In genomic region chr6:66396145-66396544, GRCh38 we compare ENCODE assay signal across 1 cellular context.
TF ChIP-seq lines count a peak whose summit lies in the region.

No MANE protein-coding gene starts in this region.

TF ChIP-seq in GM12878, 131 proteins besides CTCF, POLR2A, EP300 and RAD21 (continued from another document):
- TF ChIP-seq, protein P1, sequence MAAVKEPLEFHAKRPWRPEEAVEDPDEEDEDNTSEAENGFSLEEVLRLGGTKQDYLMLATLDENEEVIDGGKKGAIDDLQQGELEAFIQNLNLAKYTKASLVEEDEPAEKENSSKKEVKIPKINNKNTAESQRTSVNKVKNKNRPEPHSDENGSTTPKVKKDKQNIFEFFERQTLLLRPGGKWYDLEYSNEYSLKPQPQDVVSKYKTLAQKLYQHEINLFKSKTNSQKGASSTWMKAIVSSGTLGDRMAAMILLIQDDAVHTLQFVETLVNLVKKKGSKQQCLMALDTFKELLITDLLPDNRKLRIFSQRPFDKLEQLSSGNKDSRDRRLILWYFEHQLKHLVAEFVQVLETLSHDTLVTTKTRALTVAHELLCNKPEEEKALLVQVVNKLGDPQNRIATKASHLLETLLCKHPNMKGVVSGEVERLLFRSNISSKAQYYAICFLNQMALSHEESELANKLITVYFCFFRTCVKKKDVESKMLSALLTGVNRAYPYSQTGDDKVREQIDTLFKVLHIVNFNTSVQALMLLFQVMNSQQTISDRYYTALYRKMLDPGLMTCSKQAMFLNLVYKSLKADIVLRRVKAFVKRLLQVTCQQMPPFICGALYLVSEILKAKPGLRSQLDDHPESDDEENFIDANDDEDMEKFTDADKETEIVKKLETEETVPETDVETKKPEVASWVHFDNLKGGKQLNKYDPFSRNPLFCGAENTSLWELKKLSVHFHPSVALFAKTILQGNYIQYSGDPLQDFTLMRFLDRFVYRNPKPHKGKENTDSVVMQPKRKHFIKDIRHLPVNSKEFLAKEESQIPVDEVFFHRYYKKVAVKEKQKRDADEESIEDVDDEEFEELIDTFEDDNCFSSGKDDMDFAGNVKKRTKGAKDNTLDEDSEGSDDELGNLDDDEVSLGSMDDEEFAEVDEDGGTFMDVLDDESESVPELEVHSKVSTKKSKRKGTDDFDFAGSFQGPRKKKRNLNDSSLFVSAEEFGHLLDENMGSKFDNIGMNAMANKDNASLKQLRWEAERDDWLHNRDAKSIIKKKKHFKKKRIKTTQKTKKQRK (IDR thresholded peaks at IDR 0.05; ENCODE audit: low read depth, low read length): no peak
- TF ChIP-seq NFXL1 (IDR thresholded peaks at IDR 0.05; ENCODE audit: borderline replicate concordance) (no peak), DPF2 (IDR thresholded peaks at IDR 0.05) (no peak), SREBF2 (IDR thresholded peaks at IDR 0.05; ENCODE audit: low read length) (no peak), HDGF (IDR thresholded peaks at IDR 0.05) (no peak), STAT3 (IDR thresholded peaks at IDR 0.05; ENCODE audit: low read depth, low read length) (no peak), POLR2AphosphoS5 (IDR thresholded peaks at IDR 0.05; ENCODE audit: low read length) (no peak), NFIC (IDR thresholded peaks at IDR 0.05; ENCODE audit: low read depth, low read length) (no peak)
- TF ChIP-seq, protein P2, sequence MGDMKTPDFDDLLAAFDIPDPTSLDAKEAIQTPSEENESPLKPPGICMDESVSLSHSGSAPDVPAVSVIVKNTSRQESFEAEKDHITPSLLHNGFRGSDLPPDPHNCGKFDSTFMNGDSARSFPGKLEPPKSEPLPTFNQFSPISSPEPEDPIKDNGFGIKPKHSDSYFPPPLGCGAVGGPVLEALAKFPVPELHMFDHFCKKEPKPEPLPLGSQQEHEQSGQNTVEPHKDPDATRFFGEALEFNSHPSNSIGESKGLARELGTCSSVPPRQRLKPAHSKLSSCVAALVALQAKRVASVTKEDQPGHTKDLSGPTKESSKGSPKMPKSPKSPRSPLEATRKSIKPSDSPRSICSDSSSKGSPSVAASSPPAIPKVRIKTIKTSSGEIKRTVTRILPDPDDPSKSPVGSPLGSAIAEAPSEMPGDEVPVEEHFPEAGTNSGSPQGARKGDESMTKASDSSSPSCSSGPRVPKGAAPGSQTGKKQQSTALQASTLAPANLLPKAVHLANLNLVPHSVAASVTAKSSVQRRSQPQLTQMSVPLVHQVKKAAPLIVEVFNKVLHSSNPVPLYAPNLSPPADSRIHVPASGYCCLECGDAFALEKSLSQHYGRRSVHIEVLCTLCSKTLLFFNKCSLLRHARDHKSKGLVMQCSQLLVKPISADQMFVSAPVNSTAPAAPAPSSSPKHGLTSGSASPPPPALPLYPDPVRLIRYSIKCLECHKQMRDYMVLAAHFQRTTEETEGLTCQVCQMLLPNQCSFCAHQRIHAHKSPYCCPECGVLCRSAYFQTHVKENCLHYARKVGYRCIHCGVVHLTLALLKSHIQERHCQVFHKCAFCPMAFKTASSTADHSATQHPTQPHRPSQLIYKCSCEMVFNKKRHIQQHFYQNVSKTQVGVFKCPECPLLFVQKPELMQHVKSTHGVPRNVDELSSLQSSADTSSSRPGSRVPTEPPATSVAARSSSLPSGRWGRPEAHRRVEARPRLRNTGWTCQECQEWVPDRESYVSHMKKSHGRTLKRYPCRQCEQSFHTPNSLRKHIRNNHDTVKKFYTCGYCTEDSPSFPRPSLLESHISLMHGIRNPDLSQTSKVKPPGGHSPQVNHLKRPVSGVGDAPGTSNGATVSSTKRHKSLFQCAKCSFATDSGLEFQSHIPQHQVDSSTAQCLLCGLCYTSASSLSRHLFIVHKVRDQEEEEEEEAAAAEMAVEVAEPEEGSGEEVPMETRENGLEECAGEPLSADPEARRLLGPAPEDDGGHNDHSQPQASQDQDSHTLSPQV (IDR thresholded peaks at IDR 0.05): no peak
TF ChIP-seq in GM12878: peak in this region for 0.
